In the genomic region with DNA sequence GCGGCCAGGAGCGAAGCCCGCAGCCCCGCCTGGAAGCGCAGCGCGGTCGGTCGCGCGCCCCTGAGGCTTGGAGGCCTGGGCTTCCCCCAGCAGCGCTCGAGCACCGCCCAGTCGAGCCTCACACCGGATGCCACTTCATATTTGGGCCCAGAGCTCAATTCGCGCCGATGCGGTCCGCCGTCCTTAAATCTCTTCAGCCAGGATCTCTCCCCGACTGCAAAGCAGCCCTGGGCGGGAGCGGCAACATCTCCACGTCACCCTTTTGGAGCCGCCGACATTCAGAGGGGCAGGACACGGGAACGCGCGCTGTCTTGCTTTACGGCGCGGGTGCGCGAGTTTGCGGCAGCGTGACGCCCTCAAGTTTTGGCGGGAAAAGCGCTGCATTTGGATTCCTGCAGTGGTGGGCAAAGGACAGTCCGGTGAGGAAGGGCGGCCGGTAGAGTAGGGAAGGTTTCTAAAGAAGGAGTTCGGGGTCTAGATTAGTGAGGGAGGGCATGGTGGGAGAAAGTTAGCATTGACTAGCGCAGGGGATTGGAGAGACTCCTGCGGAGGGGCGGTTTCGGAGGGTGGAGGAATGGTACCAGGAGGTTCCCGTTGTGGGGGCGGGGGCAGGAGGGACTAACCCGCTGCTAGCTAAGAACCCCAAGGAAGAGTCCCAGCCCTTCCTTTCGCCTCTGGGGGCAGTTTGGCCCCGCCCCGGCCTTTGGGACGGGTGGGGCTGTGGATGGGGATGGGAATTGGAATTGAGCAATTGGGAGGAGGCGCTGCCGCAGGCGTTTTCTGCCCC, we compare ENCODE assay signal across 8 cellular contexts. TPM values are rescaled to one million over a fixed set of nuclear protein-coding genes. Genes with fewer than 3 reads are reported as not detected.
DNase-seq lines count a peak whose midpoint lies in the region; ATAC-seq, FAIRE-seq and TF ChIP-seq lines count a peak whose summit lies in the region.

No MANE protein-coding gene starts in this region.

- peak; percentile 86 for ATAC-seq in HG02840 (IDR thresholded peaks at IDR 0.05; ENCODE audit: low FRiP score, unreplicated experiment)
- peak; percentile 92 to 97 (median 94) for ATAC-seq in psoas muscle

- TF ChIP-seq CTCF in GM13976 (IDR thresholded peaks at IDR 0.05; ENCODE audit: borderline replicate concordance, control extremely low read depth, extremely low read depth, insufficient read depth, missing control alignments) (no peak), right atrium auricular region (IDR thresholded peaks at IDR 0.05) (no peak), psoas muscle (IDR thresholded peaks at IDR 0.05) (no peak)

- H3K36me3 ChIP-seq in right atrium auricular region (peaks cover 10% of the 10 kb centered on the region), psoas muscle (ENCODE audit: insufficient read depth in 1 of 2, low read depth in 1 of 2) (peaks cover 4 to 18% of the 10 kb centered on the region in 2 donors)

- H3K27ac Mint-ChIP-seq in T-helper 1 cell treated with Interleukin-12 subunit alpha and Interleukin-12 subunit beta and Interleukin-4 antibody, amounts not matched to agents 30 μg/mL and 1 μg/mL, for 36 hours, result peak overlapping the region; percentile 98

- H3K4me1 Mint-ChIP-seq in T-helper 1 cell treated with Interleukin-12 subunit alpha and Interleukin-12 subunit beta and Interleukin-4 antibody, amounts not matched to agents 30 μg/mL and 1 μg/mL, for 36 hours (ENCODE audit: low read depth), result peaks cover 31% of the 10 kb centered on the region

- no peaks in the 10 kb centered on the region for H3K9me3 Mint-ChIP-seq in T-helper 1 cell treated with Interleukin-12 subunit alpha and Interleukin-12 subunit beta and Interleukin-4 antibody, amounts not matched to agents 30 μg/mL and 1 μg/mL, for 36 hours

- peak overlapping the region; percentile 67 to 71 for H3K4me3 ChIP-seq in right atrium auricular region
- H3K4me3 ChIP-seq in psoas muscle, result peak overlapping the region; percentile 85

- intact Hi-C loops in psoas muscle (cut with DNase I), result loop anchor here (2.0 to 10.0 kb wide), 6 partner anchors 33 to 579 kb away; a partner anchor contains a TSS

- H3K27me3 ChIP-seq in right atrium auricular region (no peaks in the 10 kb centered on the region), psoas muscle (ENCODE audit: insufficient read depth in 3 of 3, low read length in 2 of 3) (no peaks in the 10 kb centered on the region)

- 0 to 1% (median 0%) methylated on average over 52 to 60 of the region's 60 CpGs for WGBS in psoas muscle, 3 donors

- H3K27ac ChIP-seq in right atrium auricular region (peak overlapping the region; percentile 92 to 94), psoas muscle (peak overlapping the region; percentile 97)

- H3K27me3 Mint-ChIP-seq in T-helper 1 cell treated with Interleukin-12 subunit alpha and Interleukin-12 subunit beta and Interleukin-4 antibody, amounts not matched to agents 30 μg/mL and 1 μg/mL, for 36 hours (ENCODE audit: low read depth), result no peaks in the 10 kb centered on the region

- DNase-seq in GM13976 (ENCODE audit: low spot score), result peak; percentile 86
- DNase-seq in NCI-H1436 (lab: John Stamatoyannopoulos, UW), result peak; percentile 89
- peak; percentile 33 to 92 (median 82) for DNase-seq in amygdala (lab: John Stamatoyannopoulos, UW)
- DNase-seq in right atrium auricular region (ENCODE audit: low spot score), result peak; percentile 88
- DNase-seq in psoas muscle, result peak; percentile 86 to 93
- DNase-seq in urothelium cell line (ENCODE audit: low spot score), result peak; percentile 79

- FAIRE-seq in urothelium cell line (lab: Jason Lieb, UNC), result no peak

- H3K9me3 ChIP-seq in right atrium auricular region, result no peaks in the 10 kb centered on the region
- no peaks in the 10 kb centered on the region for H3K9me3 ChIP-seq in psoas muscle

- H3K4me1 ChIP-seq in right atrium auricular region, result peaks cover 0 to 18% of the 10 kb centered on the region in 2 donors
- peaks cover 13% of the 10 kb centered on the region for H3K4me1 ChIP-seq in psoas muscle

- in situ Hi-C loops in GM13976 (cut with MboI; ENCODE audit: low sequenced_read_pairs, unreplicated experiment), result no loop called here

- peaks cover 33% of the 10 kb centered on the region for H3K36me3 Mint-ChIP-seq in T-helper 1 cell treated with Interleukin-12 subunit alpha and Interleukin-12 subunit beta and Interleukin-4 antibody, amounts not matched to agents 30 μg/mL and 1 μg/mL, for 36 hours (ENCODE audit: low read depth)

- peak overlapping the region; percentile 98 for H3K4me3 Mint-ChIP-seq in T-helper 1 cell treated with Interleukin-12 subunit alpha and Interleukin-12 subunit beta and Interleukin-4 antibody, amounts not matched to agents 30 μg/mL and 1 μg/mL, for 36 hours

RNA-seq across cellular contexts. Expression of a gene that starts 0.8 kb away (rescaled TPM):
- total RNA-seq in right atrium auricular region, result under 1 TPM; 0.59 to 0.89 TPM
- under 1 TPM; 0.44 to 0.97 (median 0.69) TPM for total RNA-seq in psoas muscle
- polyA plus RNA-seq in psoas muscle, result 1 to 10 TPM in 2 of 3 donors, under 1 TPM in 1; 0.64 to 1.3 (median 1.2) TPM

RNA-seq across cellular contexts. Expression of a gene that starts 33.1 kb away (rescaled TPM):
- total RNA-seq in right atrium auricular region (10 to 100 TPM; 51.7 to 69.7 TPM), psoas muscle (10 to 100 TPM; 27.2 to 33.1 (median 31.0) TPM)
- 10 to 100 TPM; 23.3 to 58.9 (median 34.4) TPM for polyA plus RNA-seq in psoas muscle

RNA-seq across cellular contexts. Expression of a gene that starts 54.9 kb away (rescaled TPM):
- total RNA-seq in right atrium auricular region, result not detected
- not detected for total RNA-seq in psoas muscle
- polyA plus RNA-seq in psoas muscle, result under 1 TPM in 1 of 3 donors, not detected in 2; 0.03 TPM

RNA-seq across cellular contexts. Expression of a gene that starts 56.5 kb away (rescaled TPM):
- 10 to 100 TPM; 69.0 to 71.7 TPM for total RNA-seq in right atrium auricular region
- 100 to 1,000 TPM in 2 of 4 donors, 10 to 100 TPM in 2; 52.9 to 140 (median 93.6) TPM for total RNA-seq in psoas muscle
- polyA plus RNA-seq in psoas muscle, result 100 to 1,000 TPM in 1 of 3 donors, 10 to 100 TPM in 2; 72.1 to 184 (median 74.4) TPM

Comparison
In these comparisons a context has a peak if more than half of its experiments do, and no peak if none do; other contexts are left out.
1. Peak in every context shown above with its lines: DNase-seq, ATAC-seq, H3K4me3 ChIP-seq and H3K27ac ChIP-seq.